ENCODE assay signal across 10 cellular contexts in genomic region chr18:61765097-61765496, GRCh38.
A peak's percentile ranks its signal among the peaks of the same experiment; 100 is the strongest.
DNase-seq lines count a peak whose midpoint lies in the region; ATAC-seq and TF ChIP-seq lines count a peak whose summit lies in the region.
"Had no signal": no experiment of that assay in that cellular context is flagged by ENCODE, and none has a peak within 500 bp of the region (broad histone marks: within the 10 kb centered on the region; RNA-seq: fewer than 3 reads in every experiment).

No MANE protein-coding gene starts in this region.

- H3K4me2 ChIP-seq in KMS-11 = peak overlapping the region; percentile 53

- H4K20me1 ChIP-seq in KMS-11 (ENCODE audit: insufficient read depth) = no peaks in the 10 kb centered on the region

- DNase-seq in AG20443 (ENCODE audit: low spot score) = peak; percentile 64
- no peak for DNase-seq in coronary artery (ENCODE audit: low spot score)
- no peak for DNase-seq in T1000 (lab: John Stamatoyannopoulos, UW)
- no peak for DNase-seq in superior temporal gyrus (ENCODE audit: extremely low spot score)
- DNase-seq: NCI-H187 treated with DMSO at 0.1 percent for 48 hours, upper lobe of right lung had no signal

- no peaks in the 10 kb centered on the region for H3K9me3 Mint-ChIP-seq in nephron

- H3K9ac ChIP-seq in KMS-11 = no peak overlapping the region

- H3K27me3 Mint-ChIP-seq in nephron (ENCODE audit: low read depth) = no peaks in the 10 kb centered on the region

- no peaks in the 10 kb centered on the region for H3K79me2 ChIP-seq in KMS-11 (ENCODE audit: insufficient read depth, low read depth)

- no peak overlapping the region for H2AFZ ChIP-seq in KMS-11 (ENCODE audit: low read depth)

- peak overlapping the region in 2 of 3 experiments; percentile 13 to 20 for H3K4me3 Mint-ChIP-seq in nephron

- H3K36me3 Mint-ChIP-seq in nephron (ENCODE audit: low read depth) = no peaks in the 10 kb centered on the region

- H3K4me1 Mint-ChIP-seq in nephron = peaks cover 13% of the 10 kb centered on the region

- H3K4me1 ChIP-seq in KMS-11 (ENCODE audit: low read depth, poor library complexity, severe bottlenecking) = peaks cover 20% of the 10 kb centered on the region

- TF ChIP-seq CTCF in KMS-11 (conservative IDR thresholded peaks at IDR 0.05; ENCODE audit: low read depth, low read length) (no peak), coronary artery (IDR thresholded peaks at IDR 0.05) (no peak), nephron (IDR thresholded peaks at IDR 0.05; ENCODE audit: unreplicated experiment in 3 of 3) (no peak)

- H3K27ac Mint-ChIP-seq in nephron = peak overlapping the region; percentile 80 to 88 (median 87)

- H3K27me3 ChIP-seq in KMS-11 (ENCODE audit: insufficient read depth, low read depth) = no peaks in the 10 kb centered on the region
- H3K27me3 ChIP-seq: upper lobe of right lung had no signal

- H3K36me3 ChIP-seq in KMS-11 (ENCODE audit: insufficient read depth) = no peaks in the 10 kb centered on the region
- H3K36me3 ChIP-seq: upper lobe of right lung had no signal

- ATAC-seq in GM18511 (IDR thresholded peaks at IDR 0.05; ENCODE audit: unreplicated experiment) = no peak
- no peak for ATAC-seq in GM19395 (IDR thresholded peaks at IDR 0.05; ENCODE audit: unreplicated experiment)
- ATAC-seq: upper lobe of right lung had no signal

- no peak overlapping the region for H3K27ac ChIP-seq in KMS-11
- peak overlapping the region in 1 of 2 donors; percentile 28 for H3K27ac ChIP-seq in coronary artery
- H3K27ac ChIP-seq: upper lobe of right lung had no signal

- H3K4me3 ChIP-seq in KMS-11 (IDR thresholded peaks at IDR 0.05; ENCODE audit: insufficient read depth, low read depth, low read length) (no peak overlapping the region), coronary artery (peak overlapping the region; percentile 14)
- H3K4me3 ChIP-seq: upper lobe of right lung had no signal
